In the genomic region with DNA sequence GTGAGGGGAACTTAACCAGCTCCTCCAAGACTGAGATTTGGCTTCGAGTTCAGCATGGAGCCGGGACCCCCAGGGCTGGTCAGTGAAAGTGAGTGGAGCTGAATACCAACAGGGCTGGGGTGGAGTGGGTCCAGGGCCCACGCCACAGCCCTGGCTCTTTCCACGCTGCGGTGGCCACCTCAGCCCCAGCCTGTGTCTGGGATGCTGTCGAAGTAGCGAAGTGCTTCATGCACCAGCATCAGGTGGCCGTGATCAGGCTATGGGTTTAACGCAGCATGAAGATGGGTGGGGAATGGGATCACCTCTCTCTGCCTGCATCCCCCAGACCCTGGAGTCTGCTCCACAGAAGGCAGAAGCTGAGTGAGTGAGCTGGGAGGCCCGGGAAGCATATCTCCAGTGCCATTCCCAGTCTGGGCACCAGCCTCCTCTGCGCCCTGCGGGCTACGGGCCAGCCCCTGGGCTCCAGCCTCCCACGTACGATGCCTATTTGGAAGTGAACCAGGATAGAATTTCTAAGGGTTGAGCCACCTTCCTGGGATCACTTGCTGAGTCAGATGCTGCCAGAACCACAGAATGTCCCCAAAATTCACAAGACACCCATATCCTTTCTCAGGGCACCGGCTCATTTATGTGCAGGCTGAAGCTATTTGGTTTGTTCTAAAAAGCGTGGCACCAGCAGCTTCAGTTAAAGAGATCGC, we compare ENCODE assay signal across 16 cellular contexts.
A peak's percentile ranks its signal among the peaks of the same experiment; 100 is the strongest.
DNase-seq lines count a peak whose midpoint lies in the region; ATAC-seq and TF ChIP-seq lines count a peak whose summit lies in the region.
"Had no signal": no experiment of that assay in that cellular context is flagged by ENCODE, and none has a peak within 500 bp of the region (broad histone marks: within the 10 kb centered on the region; RNA-seq: fewer than 3 reads in every experiment).

No MANE protein-coding gene starts in this region.

- ATAC-seq in gastrocnemius medialis: peak; percentile 30 to 75
- ATAC-seq: body of pancreas, GM12878 had no signal

- peaks cover 14% of the 10 kb centered on the region for H3K27me3 ChIP-seq in adipocyte (replicated peaks; ENCODE audit: control insufficient read depth, insufficient read depth, low read length)
- H3K27me3 ChIP-seq in gastrocnemius medialis: no peaks in the 10 kb centered on the region
- no peaks in the 10 kb centered on the region for H3K27me3 ChIP-seq in Peyer's patch
- peaks cover 32% of the 10 kb centered on the region for H3K27me3 ChIP-seq in left ventricle myocardium inferior (ENCODE audit: low read depth)
- H3K27me3 ChIP-seq: body of pancreas, ovary, SJCRH30, testis had no signal

- H3K9me3 ChIP-seq in adipocyte (ENCODE audit: control insufficient read depth, low read length) (no peaks in the 10 kb centered on the region), gastrocnemius medialis (no peaks in the 10 kb centered on the region), Peyer's patch (no peaks in the 10 kb centered on the region), left ventricle myocardium inferior (replicated peaks) (peaks cover 6% of the 10 kb centered on the region)
- H3K9me3 ChIP-seq: body of pancreas, ovary, SJCRH30, testis had no signal

- in situ Hi-C loops in gastrocnemius medialis (cut with MboI; ENCODE audit: low sequenced_read_pairs in 4 of 4): no loop called here

- intact Hi-C loops in gastrocnemius medialis (cut with DNase I; ENCODE audit: low total_unique reads) (no loop called here), left ventricle myocardium inferior (cut with micrococcal nuclease) (loop anchor here (10.0 kb wide), 1 partner anchor 70 kb away; no protein-coding TSS in a partner anchor)

- peaks cover 9% of the 10 kb centered on the region for H3K4me1 ChIP-seq in adipocyte (ENCODE audit: control insufficient read depth, insufficient read depth, low read length)
- peaks cover 0 to 6% of the 10 kb centered on the region in 2 donors for H3K4me1 ChIP-seq in gastrocnemius medialis
- H3K4me1 ChIP-seq in Peyer's patch: peaks cover 0 to 16% (median 6%) of the 10 kb centered on the region in 4 donors
- peaks cover 24% of the 10 kb centered on the region for H3K4me1 ChIP-seq in left ventricle myocardium inferior
- H3K4me1 ChIP-seq: body of pancreas, testis had no signal

- DNase-seq in H4 (ENCODE audit: low spot score) (peak; percentile 27), adipocyte (ENCODE audit: low read depth) (peak; percentile 62), globus pallidus (ENCODE audit: low spot score) (peak; percentile 31), gastrocnemius medialis (no peak), Peyer's patch (no peak), left ventricle myocardium inferior (no peak), COLO668 (lab: John Stamatoyannopoulos, UW; ENCODE audit: unreplicated experiment) (no peak)
- DNase-seq: activated CD4-positive, alpha-beta memory T cell treated with anti-CD3 and anti-CD28 coated beads, Interleukin-2, amount 10 ng/mL, durations not matched to agents 7 days and 5 days; DND-41; NCI-H2171 treated with DMSO at 0.1 percent for 48 hours; ovary; T1000; testis had no signal

- H3K27ac ChIP-seq in gastrocnemius medialis (no peak overlapping the region), Peyer's patch (no peak overlapping the region), left ventricle myocardium inferior (replicated peaks) (no peak overlapping the region)
- H3K27ac ChIP-seq: body of pancreas, ovary, SJCRH30, testis had no signal

- TF ChIP-seq POLR2A in gastrocnemius medialis (IDR thresholded peaks at IDR 0.05) (no peak), Peyer's patch (IDR thresholded peaks at IDR 0.05) (no peak)

- TF ChIP-seq CTCF in gastrocnemius medialis (IDR thresholded peaks at IDR 0.05 in 4 of 5, conservative IDR thresholded peaks at IDR 0.05 in 1 of 5): no peak
- no peak for TF ChIP-seq CTCF in Peyer's patch (IDR thresholded peaks at IDR 0.05)
- TF ChIP-seq CTCF in left ventricle myocardium inferior (IDR thresholded peaks at IDR 0.05; ENCODE audit: borderline replicate concordance): no peak

- no peaks in the 10 kb centered on the region for H3K36me3 ChIP-seq in adipocyte (ENCODE audit: control insufficient read depth, insufficient read depth, low read length, severe bottlenecking)
- H3K36me3 ChIP-seq in gastrocnemius medialis: no peaks in the 10 kb centered on the region
- H3K36me3 ChIP-seq in Peyer's patch: no peaks in the 10 kb centered on the region
- H3K36me3 ChIP-seq in left ventricle myocardium inferior: no peaks in the 10 kb centered on the region
- H3K36me3 ChIP-seq: ovary, SJCRH30 had no signal

- H3K9ac ChIP-seq in adipocyte (ENCODE audit: low read length): no peak overlapping the region

- H3K4me3 ChIP-seq in adipocyte (ENCODE audit: low read length): no peak overlapping the region
- no peak overlapping the region for H3K4me3 ChIP-seq in gastrocnemius medialis
- H3K4me3 ChIP-seq in Peyer's patch: no peak overlapping the region
- H3K4me3 ChIP-seq in left ventricle myocardium inferior: no peak overlapping the region
- H3K4me3 ChIP-seq: body of pancreas, GM12878, ovary, SJCRH30, testis had no signal

Comparison
In these comparisons a context has a peak if more than half of its experiments do, and no peak if none do; other contexts are left out.
1. DNase-seq: peak in H4 (single experiment), adipocyte (single experiment) and globus pallidus (single experiment); none in gastrocnemius medialis (0 of 2), Peyer's patch (0 of 3), left ventricle myocardium inferior (single experiment) and COLO668 (single experiment).